ENCODE assay signal across 1 cellular context in the genomic region with DNA sequence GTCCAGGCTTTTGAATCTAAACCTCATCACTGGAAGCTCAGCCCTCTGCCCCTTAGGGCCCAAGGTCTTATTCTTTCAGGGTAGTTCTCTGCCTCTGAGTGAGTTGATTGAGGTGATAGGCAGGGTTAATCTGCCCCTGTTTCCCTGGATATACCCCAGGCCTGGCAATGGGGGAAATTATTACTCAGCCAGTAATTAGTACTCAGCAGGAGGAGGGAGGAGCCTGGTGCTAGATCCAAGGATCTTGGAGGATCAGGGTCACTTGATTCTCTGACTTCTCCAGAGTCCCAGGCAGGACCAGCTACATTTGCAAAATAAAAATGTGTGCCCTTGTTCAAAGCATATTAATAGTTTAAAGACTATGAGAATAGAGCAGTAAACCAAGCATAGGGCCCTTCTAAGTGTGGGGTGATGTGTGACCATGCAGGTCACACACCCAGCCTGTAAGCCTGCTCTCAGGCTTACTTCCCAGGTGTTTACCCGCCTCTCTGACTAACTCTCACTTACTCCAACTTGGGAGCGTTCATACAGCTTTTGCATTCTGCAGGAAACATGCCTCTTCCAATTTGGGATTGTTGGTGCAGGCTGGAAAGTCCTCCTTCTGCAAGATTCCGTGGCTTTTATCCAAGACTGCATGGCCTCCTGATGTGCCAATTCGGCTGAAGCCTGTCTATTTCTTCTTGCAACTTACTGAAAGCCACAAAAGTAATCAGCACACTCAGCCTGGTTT.
TF ChIP-seq lines count a peak whose summit lies in the region.

No MANE protein-coding gene starts in this region.

TF ChIP-seq in H1, 55 proteins besides CTCF, POLR2A, EP300 and RAD21:
- TF ChIP-seq PHF8 (conservative IDR thresholded peaks at IDR 0.05; ENCODE audit: low read depth, low read length) (no peak), HDAC6 (IDR thresholded peaks at IDR 0.05; ENCODE audit: low read depth, low read length) (no peak), ZNF274 (IDR thresholded peaks at IDR 0.05; ENCODE audit: borderline replicate concordance, extremely low read depth, low read length) (no peak), SIX5 (IDR thresholded peaks at IDR 0.05; ENCODE audit: low read depth, low read length) (no peak), NANOG (IDR thresholded peaks at IDR 0.05; ENCODE audit: insufficient read depth, low read depth, low read length, poor library complexity, severe bottlenecking) (no peak), EZH2 (IDR thresholded peaks at IDR 0.05; ENCODE audit: low read depth, low read length, severe bottlenecking) (no peak), CHD1 (IDR thresholded peaks at IDR 0.05; ENCODE audit: low read depth, low read length) (no peak), SP2 (IDR thresholded peaks at IDR 0.05; ENCODE audit: low read length) (no peak), SUZ12 (IDR thresholded peaks at IDR 0.05; ENCODE audit: low read length) (no peak)
- TF ChIP-seq, protein P1, sequence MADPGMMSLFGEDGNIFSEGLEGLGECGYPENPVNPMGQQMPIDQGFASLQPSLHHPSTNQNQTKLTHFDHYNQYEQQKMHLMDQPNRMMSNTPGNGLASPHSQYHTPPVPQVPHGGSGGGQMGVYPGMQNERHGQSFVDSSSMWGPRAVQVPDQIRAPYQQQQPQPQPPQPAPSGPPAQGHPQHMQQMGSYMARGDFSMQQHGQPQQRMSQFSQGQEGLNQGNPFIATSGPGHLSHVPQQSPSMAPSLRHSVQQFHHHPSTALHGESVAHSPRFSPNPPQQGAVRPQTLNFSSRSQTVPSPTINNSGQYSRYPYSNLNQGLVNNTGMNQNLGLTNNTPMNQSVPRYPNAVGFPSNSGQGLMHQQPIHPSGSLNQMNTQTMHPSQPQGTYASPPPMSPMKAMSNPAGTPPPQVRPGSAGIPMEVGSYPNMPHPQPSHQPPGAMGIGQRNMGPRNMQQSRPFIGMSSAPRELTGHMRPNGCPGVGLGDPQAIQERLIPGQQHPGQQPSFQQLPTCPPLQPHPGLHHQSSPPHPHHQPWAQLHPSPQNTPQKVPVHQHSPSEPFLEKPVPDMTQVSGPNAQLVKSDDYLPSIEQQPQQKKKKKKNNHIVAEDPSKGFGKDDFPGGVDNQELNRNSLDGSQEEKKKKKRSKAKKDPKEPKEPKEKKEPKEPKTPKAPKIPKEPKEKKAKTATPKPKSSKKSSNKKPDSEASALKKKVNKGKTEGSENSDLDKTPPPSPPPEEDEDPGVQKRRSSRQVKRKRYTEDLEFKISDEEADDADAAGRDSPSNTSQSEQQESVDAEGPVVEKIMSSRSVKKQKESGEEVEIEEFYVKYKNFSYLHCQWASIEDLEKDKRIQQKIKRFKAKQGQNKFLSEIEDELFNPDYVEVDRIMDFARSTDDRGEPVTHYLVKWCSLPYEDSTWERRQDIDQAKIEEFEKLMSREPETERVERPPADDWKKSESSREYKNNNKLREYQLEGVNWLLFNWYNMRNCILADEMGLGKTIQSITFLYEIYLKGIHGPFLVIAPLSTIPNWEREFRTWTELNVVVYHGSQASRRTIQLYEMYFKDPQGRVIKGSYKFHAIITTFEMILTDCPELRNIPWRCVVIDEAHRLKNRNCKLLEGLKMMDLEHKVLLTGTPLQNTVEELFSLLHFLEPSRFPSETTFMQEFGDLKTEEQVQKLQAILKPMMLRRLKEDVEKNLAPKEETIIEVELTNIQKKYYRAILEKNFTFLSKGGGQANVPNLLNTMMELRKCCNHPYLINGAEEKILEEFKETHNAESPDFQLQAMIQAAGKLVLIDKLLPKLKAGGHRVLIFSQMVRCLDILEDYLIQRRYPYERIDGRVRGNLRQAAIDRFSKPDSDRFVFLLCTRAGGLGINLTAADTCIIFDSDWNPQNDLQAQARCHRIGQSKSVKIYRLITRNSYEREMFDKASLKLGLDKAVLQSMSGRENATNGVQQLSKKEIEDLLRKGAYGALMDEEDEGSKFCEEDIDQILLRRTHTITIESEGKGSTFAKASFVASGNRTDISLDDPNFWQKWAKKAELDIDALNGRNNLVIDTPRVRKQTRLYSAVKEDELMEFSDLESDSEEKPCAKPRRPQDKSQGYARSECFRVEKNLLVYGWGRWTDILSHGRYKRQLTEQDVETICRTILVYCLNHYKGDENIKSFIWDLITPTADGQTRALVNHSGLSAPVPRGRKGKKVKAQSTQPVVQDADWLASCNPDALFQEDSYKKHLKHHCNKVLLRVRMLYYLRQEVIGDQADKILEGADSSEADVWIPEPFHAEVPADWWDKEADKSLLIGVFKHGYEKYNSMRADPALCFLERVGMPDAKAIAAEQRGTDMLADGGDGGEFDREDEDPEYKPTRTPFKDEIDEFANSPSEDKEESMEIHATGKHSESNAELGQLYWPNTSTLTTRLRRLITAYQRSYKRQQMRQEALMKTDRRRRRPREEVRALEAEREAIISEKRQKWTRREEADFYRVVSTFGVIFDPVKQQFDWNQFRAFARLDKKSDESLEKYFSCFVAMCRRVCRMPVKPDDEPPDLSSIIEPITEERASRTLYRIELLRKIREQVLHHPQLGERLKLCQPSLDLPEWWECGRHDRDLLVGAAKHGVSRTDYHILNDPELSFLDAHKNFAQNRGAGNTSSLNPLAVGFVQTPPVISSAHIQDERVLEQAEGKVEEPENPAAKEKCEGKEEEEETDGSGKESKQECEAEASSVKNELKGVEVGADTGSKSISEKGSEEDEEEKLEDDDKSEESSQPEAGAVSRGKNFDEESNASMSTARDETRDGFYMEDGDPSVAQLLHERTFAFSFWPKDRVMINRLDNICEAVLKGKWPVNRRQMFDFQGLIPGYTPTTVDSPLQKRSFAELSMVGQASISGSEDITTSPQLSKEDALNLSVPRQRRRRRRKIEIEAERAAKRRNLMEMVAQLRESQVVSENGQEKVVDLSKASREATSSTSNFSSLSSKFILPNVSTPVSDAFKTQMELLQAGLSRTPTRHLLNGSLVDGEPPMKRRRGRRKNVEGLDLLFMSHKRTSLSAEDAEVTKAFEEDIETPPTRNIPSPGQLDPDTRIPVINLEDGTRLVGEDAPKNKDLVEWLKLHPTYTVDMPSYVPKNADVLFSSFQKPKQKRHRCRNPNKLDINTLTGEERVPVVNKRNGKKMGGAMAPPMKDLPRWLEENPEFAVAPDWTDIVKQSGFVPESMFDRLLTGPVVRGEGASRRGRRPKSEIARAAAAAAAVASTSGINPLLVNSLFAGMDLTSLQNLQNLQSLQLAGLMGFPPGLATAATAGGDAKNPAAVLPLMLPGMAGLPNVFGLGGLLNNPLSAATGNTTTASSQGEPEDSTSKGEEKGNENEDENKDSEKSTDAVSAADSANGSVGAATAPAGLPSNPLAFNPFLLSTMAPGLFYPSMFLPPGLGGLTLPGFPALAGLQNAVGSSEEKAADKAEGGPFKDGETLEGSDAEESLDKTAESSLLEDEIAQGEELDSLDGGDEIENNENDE (IDR thresholded peaks at IDR 0.05; ENCODE audit: insufficient replicate concordance, low read length), result no peak
